In genomic region chr14:103529383-103530365, GRCh38 we compare ENCODE assay signal across 9 cellular contexts. TPM values are rescaled to one million over a fixed set of nuclear protein-coding genes. Genes with fewer than 3 reads are reported as not detected.
DNase-seq lines count a peak whose midpoint lies in the region; ATAC-seq and TF ChIP-seq lines count a peak whose summit lies in the region.
"Had no signal": no experiment of that assay in that cellular context is flagged by ENCODE, and none has a peak within 500 bp of the region (broad histone marks: within the 10 kb centered on the region; RNA-seq: fewer than 3 reads in every experiment).

No MANE protein-coding gene starts in this region.

- H4K20me1 ChIP-seq in BLaER1 (peaks cover 54% of the 10 kb centered on the region), KMS-11 (ENCODE audit: insufficient read depth) (no peaks in the 10 kb centered on the region)

- H3K9me3 ChIP-seq in BLaER1 = no peaks in the 10 kb centered on the region

- H3K4me3 ChIP-seq in BLaER1 (peak overlapping the region; percentile 97), KMS-11 (IDR thresholded peaks at IDR 0.05; ENCODE audit: insufficient read depth, low read depth, low read length) (no peak overlapping the region), coronary artery (peak overlapping the region; percentile 95)

- H3K36me3 ChIP-seq in BLaER1 (peaks cover 48% of the 10 kb centered on the region), KMS-11 (ENCODE audit: insufficient read depth) (no peaks in the 10 kb centered on the region)

- DNase-seq in coronary artery (ENCODE audit: low spot score) (no peak), natural killer cell (no peak), NCI-H774 (lab: John Stamatoyannopoulos, UW) (no peak)
- DNase-seq: cortex of kidney had no signal

- H3K9ac ChIP-seq in BLaER1 (peak overlapping the region; percentile 94), KMS-11 (peak overlapping the region; percentile 25; the same call in 1 of the 2 replicates)

- H3K4me1 Mint-ChIP-seq in natural killer cell = peaks cover 21 to 47% of the 10 kb centered on the region in 2 donors

- ATAC-seq in natural killer cell (no peak), HG03521 (IDR thresholded peaks at IDR 0.05; ENCODE audit: unreplicated experiment) (no peak), HG02938 (IDR thresholded peaks at IDR 0.05; ENCODE audit: unreplicated experiment) (no peak), GM18858 (IDR thresholded peaks at IDR 0.05; ENCODE audit: unreplicated experiment) (no peak)

- intact Hi-C loops in natural killer cell (cut with micrococcal nuclease) = no loop called here

- H3K27ac Mint-ChIP-seq in natural killer cell = peak overlapping the region; percentile 67 to 86

- no peaks in the 10 kb centered on the region for H3K27me3 Mint-ChIP-seq in natural killer cell (ENCODE audit: low read depth in 2 of 2)

- H3K4me1 ChIP-seq in BLaER1 = peaks cover 54% of the 10 kb centered on the region
- no peaks in the 10 kb centered on the region for H3K4me1 ChIP-seq in KMS-11 (ENCODE audit: low read depth, poor library complexity, severe bottlenecking)

- H3K27me3 ChIP-seq in BLaER1 (peaks cover 7% of the 10 kb centered on the region), KMS-11 (ENCODE audit: insufficient read depth, low read depth) (peaks cover 5% of the 10 kb centered on the region; the same call in 1 of the 2 replicates)

- no peaks in the 10 kb centered on the region for H3K36me3 Mint-ChIP-seq in natural killer cell

- H3K4me2 ChIP-seq in BLaER1 = peak overlapping the region; percentile 97
- H3K4me2 ChIP-seq in KMS-11 = peak overlapping the region; percentile 21; the same call in 1 of the 2 replicates

- TF ChIP-seq CTCF in KMS-11 (conservative IDR thresholded peaks at IDR 0.05; ENCODE audit: low read depth, low read length) (no peak), coronary artery (IDR thresholded peaks at IDR 0.05) (no peak), natural killer cell (IDR thresholded peaks at IDR 0.05) (no peak)

- no peaks in the 10 kb centered on the region for H3K9me3 Mint-ChIP-seq in natural killer cell

- H3K4me3 Mint-ChIP-seq in natural killer cell = peak overlapping the region; percentile 95

- no peaks in the 10 kb centered on the region for H3K79me2 ChIP-seq in KMS-11 (ENCODE audit: insufficient read depth, low read depth)

- H3K27ac ChIP-seq in BLaER1 = peak overlapping the region; percentile 93
- no peak overlapping the region for H3K27ac ChIP-seq in KMS-11
- H3K27ac ChIP-seq in coronary artery = peak overlapping the region; percentile 91 to 94

- no peak overlapping the region for H2AFZ ChIP-seq in KMS-11 (ENCODE audit: low read depth)

RNA-seq across cellular contexts. Expression of gene TRMT61A, which starts 0.7 kb away (rescaled TPM):
- 1 to 10 TPM; 8.1 to 9.4 (median 9.1) TPM for total RNA-seq in natural killer cell

RNA-seq across cellular contexts. Expression of gene CKB, which starts 7.0 kb away (rescaled TPM):
- 10 to 100 TPM in 1 of 3 donors, 1 to 10 TPM in 2; 4.0 to 37.4 (median 9.0) TPM for total RNA-seq in natural killer cell

RNA-seq across cellular contexts. Expression of gene BAG5, which starts 32.8 kb away (rescaled TPM):
- total RNA-seq in natural killer cell = 10 to 100 TPM; 36.1 to 48.0 (median 47.0) TPM

RNA-seq across cellular contexts. Expression of gene COA8, which starts 33.1 kb away (rescaled TPM):
- 10 to 100 TPM; 22.2 to 32.0 (median 24.9) TPM for total RNA-seq in natural killer cell
